Comparison of ENCODE assay signal across 21 cellular contexts in the genomic region with DNA sequence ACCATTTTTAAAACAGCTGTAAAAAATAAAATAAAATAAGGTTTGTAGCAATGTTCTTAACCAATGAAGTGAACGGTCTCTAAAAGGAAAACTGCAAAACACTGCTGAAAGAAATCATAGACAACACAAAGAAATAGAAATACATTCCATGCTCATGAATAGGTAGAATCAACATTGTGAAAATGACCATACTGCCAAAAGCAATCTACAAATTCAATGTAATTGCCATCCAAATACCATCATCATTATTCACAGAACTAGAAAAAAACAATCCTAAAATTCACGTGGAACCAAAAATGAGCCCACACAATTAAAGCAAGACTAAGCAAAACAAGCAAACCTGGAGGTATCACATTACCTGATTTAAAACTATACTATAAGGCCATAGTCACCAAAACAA.
"Had no signal": no experiment of that assay in that cellular context is flagged by ENCODE, and none has a peak within 500 bp of the region (broad histone marks: within the 10 kb centered on the region; RNA-seq: fewer than 3 reads in every experiment).

No MANE protein-coding gene starts in this region.

- H3K27me3 Mint-ChIP-seq: activated T-cell treated with anti-CD3 and anti-CD28 coated beads, Interleukin-2, amount 50 U/mL, for 24 hours; progenitor cell of endocrine pancreas had no signal

- H3K4me1 Mint-ChIP-seq: activated T-helper 17 cell treated with anti-CD3 and anti-CD28 coated beads, Interleukin-2, amount 50 U/mL, for 72 hours; mesothelial cell of epicardium; natural killer cell had no signal

- H3K4me1 ChIP-seq: adrenal gland, ascending aorta, gastrocnemius medialis, thyroid gland, upper lobe of right lung had no signal

- DNase-seq: activated T-cell treated with anti-CD3 and anti-CD28 coated beads, Interleukin-2, amount 50 U/mL, for 24 hours; adrenal gland; cerebellar nuclear complex; cortex of kidney; gastrocnemius medialis; hippocampal formation; left ventricle myocardium superior; mammary epithelial cell; natural killer cell; retina; stimulated activated CD4-positive, alpha-beta T cell treated with anti-CD3 and anti-CD28 coated beads, Interleukin-4, amount 100 ng/mL, for 24 hours; stimulated activated naive CD4-positive, alpha-beta T cell treated with Interleukin-2 at 50 U/mL for 16 hours; T-helper 1 cell; thyroid gland; upper lobe of right lung had no signal

- H3K27me3 ChIP-seq: adrenal gland, ascending aorta, gastrocnemius medialis, thyroid gland, upper lobe of right lung had no signal

- H3K9me3 ChIP-seq: adrenal gland, ascending aorta, thyroid gland, upper lobe of right lung had no signal

- H3K4me3 Mint-ChIP-seq: activated naive CD8-positive, alpha-beta T cell; activated T-cell treated with anti-CD3 and anti-CD28 coated beads, Interleukin-2, amount 50 U/mL, for 24 hours; activated T-helper 17 cell treated with anti-CD3 and anti-CD28 coated beads, Interleukin-2, amount 50 U/mL, for 72 hours; mesothelial cell of epicardium; natural killer cell had no signal

- H3K27ac Mint-ChIP-seq: activated naive CD8-positive, alpha-beta T cell; activated T-cell treated with anti-CD3 and anti-CD28 coated beads, Interleukin-2, amount 50 U/mL, for 24 hours; activated T-helper 17 cell treated with anti-CD3 and anti-CD28 coated beads, Interleukin-2, amount 50 U/mL, for 72 hours; mesothelial cell of epicardium; natural killer cell; progenitor cell of endocrine pancreas had no signal

- H3K36me3 Mint-ChIP-seq: mesothelial cell of epicardium had no signal

- H3K36me3 ChIP-seq: adrenal gland, ascending aorta, gastrocnemius medialis, thyroid gland, upper lobe of right lung had no signal

- H3K4me3 ChIP-seq: adrenal gland, ascending aorta, gastrocnemius medialis, thyroid gland, upper lobe of right lung had no signal

- H3K27ac ChIP-seq: adrenal gland, ascending aorta, epithelial cell of prostate, gastrocnemius medialis, thyroid gland, upper lobe of right lung had no signal
